In genomic region chr10:46030091-46030937, GRCh38 we compare ENCODE assay signal across 8 cellular contexts. TPM values are rescaled to one million over a fixed set of nuclear protein-coding genes. Genes with fewer than 3 reads are reported as not detected.
DNase-seq lines count a peak whose midpoint lies in the region; FAIRE-seq and TF ChIP-seq lines count a peak whose summit lies in the region.

Gene NCOA4 (minus strand): TSS chr10:46030623. CDS start chr10:46016680, 13,943 bp downstream.

- peak; percentile 85 for TF ChIP-seq CTCF in neural cell (IDR thresholded peaks at IDR 0.05; ENCODE audit: poor library complexity, severe bottlenecking)
- TF ChIP-seq CTCF in stomach (IDR thresholded peaks at IDR 0.05) = peak in 5 of 7 experiments; percentile 58 to 77 (median 63)

- H3F3A ChIP-seq in neural cell (ENCODE audit: insufficient read depth, low read length, poor library complexity, severe bottlenecking) = no peaks in the 10 kb centered on the region

- DNase-seq in ELR (ENCODE audit: low read depth) = peak; percentile 99
- DNase-seq in H54 (ENCODE audit: insufficient read length, low spot score) = peak; percentile 92
- peak; percentile 98 for DNase-seq in LoVo (ENCODE audit: low spot score)
- DNase-seq in activated effector memory CD4-positive, alpha-beta T cell treated with Interleukin-2 at 50 U/mL for 16 hours = peak; percentile 90
- DNase-seq in fibroblast of the conjunctiva (ENCODE audit: low read depth) = peak; percentile 99
- peak; percentile 99 for DNase-seq in stomach

- H3K4me1 ChIP-seq in stomach = peaks cover 56 to 83% (median 63%) of the 10 kb centered on the region in 4 donors

- H3K79me2 ChIP-seq in neural cell (replicated peaks; ENCODE audit: insufficient read depth, low read length) = peaks cover 43% of the 10 kb centered on the region

- H3K9ac ChIP-seq in neural cell (ENCODE audit: low read length) = peak within 1 kb of the TSS; percentile 97

- no peak for TF ChIP-seq RAD21 in neural cell (conservative IDR thresholded peaks at IDR 0.05)

- H3K4me2 ChIP-seq in neural cell (ENCODE audit: low read length) = peak within 1 kb of the TSS; percentile 95

- H3K27me3 ChIP-seq in neural cell (ENCODE audit: insufficient read depth, low read depth, low read length) (no peaks in the 10 kb centered on the region), stomach (no peaks in the 10 kb centered on the region)

- H3K36me3 ChIP-seq in neural cell (ENCODE audit: insufficient read depth, low read length) (no peaks in the 10 kb centered on the region), stomach (no peaks in the 10 kb centered on the region)

- H3K9me3 ChIP-seq in neural cell (ENCODE audit: low read length) = no peaks in the 10 kb centered on the region
- H3K9me3 ChIP-seq in stomach = no peaks in the 10 kb centered on the region

- no peak for FAIRE-seq in H54 (lab: Jason Lieb, UNC)

- H3K4me3 ChIP-seq in neural cell (ENCODE audit: low read length) (peak within 1 kb of the TSS; percentile 84), stomach (peak within 1 kb of the TSS; percentile 79 to 90 (median 85))

- WGBS in stomach, 5 donors = 1% methylated on average over 43 to 59 of the region's 59 CpGs

- H3K27ac ChIP-seq in neural cell (ENCODE audit: low read length) (peak within 1 kb of the TSS; percentile 89), stomach (peak within 1 kb of the TSS; percentile 93 to 94 (median 94))

- H4K20me1 ChIP-seq in neural cell (ENCODE audit: insufficient read depth) = no peaks in the 10 kb centered on the region

- H3K9me2 ChIP-seq in neural cell (ENCODE audit: insufficient read depth, low read length) = no peaks in the 10 kb centered on the region

- H2AFZ ChIP-seq in neural cell (ENCODE audit: low read depth, low read length) = peak within 1 kb of the TSS; percentile 71

- TF ChIP-seq EP300 in neural cell (conservative IDR thresholded peaks at IDR 0.05; ENCODE audit: poor library complexity, severe bottlenecking) = no peak
- TF ChIP-seq EP300 in stomach (IDR thresholded peaks at IDR 0.05) = no peak

- TF ChIP-seq POLR2A in H54 (IDR thresholded peaks at IDR 0.05; ENCODE audit: low read depth, low read length) = peak; percentile 90
- TF ChIP-seq POLR2A in Raji (IDR thresholded peaks at IDR 0.05; ENCODE audit: insufficient read depth, low read depth, low read length) = peak; percentile 96
- peak in 2 of 4 donors; percentile 18 to 50 for TF ChIP-seq POLR2A in stomach (IDR thresholded peaks at IDR 0.05)

- intact Hi-C loops in stomach (cut with DNase I; ENCODE audit: low total_unique reads) = no loop called here

TF ChIP-seq in neural cell, 6 proteins besides CTCF, POLR2A, EP300 and RAD21:
- TF ChIP-seq MXI1 (conservative IDR thresholded peaks at IDR 0.05; ENCODE audit: poor library complexity, severe bottlenecking) = peak; percentile 69
- TF ChIP-seq TAF1 (IDR thresholded peaks at IDR 0.05; ENCODE audit: low read depth) = peak; percentile 50
- TF ChIP-seq POLR2AphosphoS5 (IDR thresholded peaks at IDR 0.05) = peak; percentile 95
- TF ChIP-seq REST (IDR thresholded peaks at IDR 0.05; ENCODE audit: borderline replicate concordance) = peak; percentile 78
- peak; percentile 57 for TF ChIP-seq SMC3 (conservative IDR thresholded peaks at IDR 0.05; ENCODE audit: poor library complexity)
- no peak for TF ChIP-seq EZH2 (IDR thresholded peaks at IDR 0.05; ENCODE audit: borderline replicate concordance, insufficient read depth, low read length, poor library complexity, severe bottlenecking)

RNA-seq across cellular contexts. Expression of gene NCOA4, which starts in this region (rescaled TPM):
- 113 and 131 TPM in 2 replicates for polyA plus RNA-seq in neural cell
- polyA minus RNA-seq in neural cell = 240 and 245 TPM in 2 replicates
- total RNA-seq in stomach = 100 to 1,000 TPM in 3 of 5 donors, 10 to 100 TPM in 2; 65.8 to 260 (median 111) TPM
- 10 to 100 TPM; 35.7 to 79.1 (median 56.5) TPM for polyA plus RNA-seq in stomach

Comparison
In these comparisons a context has a peak if more than half of its experiments do, and no peak if none do; other contexts are left out.
1. Peak in every context shown above with its lines: DNase-seq, H3K4me3 ChIP-seq and H3K27ac ChIP-seq.